16 cellular contexts compared by ENCODE assay signal in genomic region chr22:27115816-27116256, GRCh38.
DNase-seq lines count a peak whose midpoint lies in the region; ATAC-seq and TF ChIP-seq lines count a peak whose summit lies in the region.
"Had no signal": no experiment of that assay in that cellular context is flagged by ENCODE, and none has a peak within 500 bp of the region (broad histone marks: within the 10 kb centered on the region; RNA-seq: fewer than 3 reads in every experiment).

No MANE protein-coding gene starts in this region.

- H3K36me3 Mint-ChIP-seq in HFFc6 (ENCODE audit: low read depth), result peaks cover 9% of the 10 kb centered on the region; the same call in 1 of the 2 replicates
- no peaks in the 10 kb centered on the region for H3K36me3 Mint-ChIP-seq in CD8-positive, alpha-beta T cell

- CTCF ChIA-PET in CD8-positive, alpha-beta T cell (lab: Charles Lee), result no interaction called here

- no peak overlapping the region for H3K4me3 Mint-ChIP-seq in HFFc6
- no peak overlapping the region for H3K4me3 Mint-ChIP-seq in CD8-positive, alpha-beta T cell
- H3K4me3 Mint-ChIP-seq: activated CD4-positive, alpha-beta T cell treated with anti-CD3 and anti-CD28 coated beads, Interleukin-2, amount 10 ng/mL, durations not matched to agents 7 days and 5 days; dendritic cell treated with granulocyte-macrophage colony-stimulating factor and Interleukin-4, amounts not matched to agents 40 ng/mL and 50 ng/mL, for 4 days had no signal

- no peak overlapping the region for H3K4me3 ChIP-seq in CD8-positive, alpha-beta T cell (ENCODE audit: low read depth, low read length)
- H3K4me3 ChIP-seq: heart left ventricle, suprapubic skin had no signal

- H3K9me3 ChIP-seq in CD8-positive, alpha-beta T cell (ENCODE audit: low read length), result no peaks in the 10 kb centered on the region
- H3K9me3 ChIP-seq: suprapubic skin had no signal

- ATAC-seq in foreskin keratinocyte, result peak; percentile 12
- no peak for ATAC-seq in CD8-positive, alpha-beta T cell
- ATAC-seq in GM18519 (IDR thresholded peaks at IDR 0.05; ENCODE audit: low FRiP score, unreplicated experiment), result no peak
- ATAC-seq: heart left ventricle had no signal

- H3K4me1 ChIP-seq in foreskin keratinocyte, result peaks cover 11% of the 10 kb centered on the region
- H3K4me1 ChIP-seq in CD8-positive, alpha-beta T cell (ENCODE audit: insufficient read depth, low read length), result no peaks in the 10 kb centered on the region

- DNase-seq in HFFc6 (peak; percentile 67), foreskin keratinocyte (peak in 1 of 2 donors; percentile 77), renal cortical epithelial cell (ENCODE audit: low read depth) (peak; percentile 76), T-helper 1 cell (no peak), hippocampal formation (lab: John Stamatoyannopoulos, UW) (no peak)
- no peak for DNase-seq in CD8-positive, alpha-beta T cell
- DNase-seq: activated CD4-positive, alpha-beta T cell treated with anti-CD3 and anti-CD28 coated beads, Interleukin-2, amount 10 ng/mL, durations not matched to agents 7 days and 5 days; activated gamma-delta T cell; DMS53; heart left ventricle; midbrain; NCI-H526 had no signal

- peaks cover 45% of the 10 kb centered on the region for H3K4me1 Mint-ChIP-seq in HFFc6 (ENCODE audit: low read depth)
- H3K4me1 Mint-ChIP-seq in CD8-positive, alpha-beta T cell (ENCODE audit: low read depth), result no peaks in the 10 kb centered on the region
- H3K4me1 Mint-ChIP-seq: activated CD4-positive, alpha-beta T cell treated with anti-CD3 and anti-CD28 coated beads, Interleukin-2, amount 10 ng/mL, durations not matched to agents 7 days and 5 days had no signal

- no peaks in the 10 kb centered on the region for H3K36me3 ChIP-seq in CD8-positive, alpha-beta T cell (ENCODE audit: insufficient read depth, low read length)
- H3K36me3 ChIP-seq: heart left ventricle, suprapubic skin had no signal

- H3K27me3 Mint-ChIP-seq in HFFc6 (ENCODE audit: insufficient read depth), result peaks cover 4% of the 10 kb centered on the region
- peaks cover 4% of the 10 kb centered on the region for H3K27me3 Mint-ChIP-seq in CD8-positive, alpha-beta T cell (ENCODE audit: low read depth)
- H3K27me3 Mint-ChIP-seq: activated CD4-positive, alpha-beta T cell treated with anti-CD3 and anti-CD28 coated beads, Interleukin-2, amount 10 ng/mL, durations not matched to agents 7 days and 5 days had no signal

- no peaks in the 10 kb centered on the region for H3K27me3 ChIP-seq in foreskin keratinocyte
- H3K27me3 ChIP-seq in CD8-positive, alpha-beta T cell (ENCODE audit: insufficient read depth, low read length), result no peaks in the 10 kb centered on the region
- H3K27me3 ChIP-seq: suprapubic skin had no signal

- H3K9me3 Mint-ChIP-seq in HFFc6, result peaks cover 8% of the 10 kb centered on the region; the same call in 1 of the 2 replicates
- peaks cover 8% of the 10 kb centered on the region for H3K9me3 Mint-ChIP-seq in CD8-positive, alpha-beta T cell
- H3K9me3 Mint-ChIP-seq: activated CD4-positive, alpha-beta T cell treated with anti-CD3 and anti-CD28 coated beads, Interleukin-2, amount 10 ng/mL, durations not matched to agents 7 days and 5 days had no signal

- peak overlapping the region; percentile 84 for H3K27ac ChIP-seq in VCaP
- no peak overlapping the region for H3K27ac ChIP-seq in foreskin keratinocyte
- no peak overlapping the region for H3K27ac ChIP-seq in CD8-positive, alpha-beta T cell (ENCODE audit: low read depth, low read length)
- H3K27ac ChIP-seq: heart left ventricle, suprapubic skin had no signal

- POLR2A ChIA-PET in CD8-positive, alpha-beta T cell (lab: Charles Lee), result no interaction called here

- intact Hi-C loops in CD8-positive, alpha-beta T cell (cut with DNase I, micrococcal nuclease), result no loop called here

- TF ChIP-seq CTCF in HFFc6 (IDR thresholded peaks at IDR 0.05), result no peak
- TF ChIP-seq CTCF in VCaP (conservative IDR thresholded peaks at IDR 0.05), result no peak
- no peak for TF ChIP-seq CTCF in foreskin keratinocyte (conservative IDR thresholded peaks at IDR 0.05)
- no peak for TF ChIP-seq CTCF in CD8-positive, alpha-beta T cell (IDR thresholded peaks at IDR 0.05)

- no peak overlapping the region; the same call in 1 of the 2 replicates for H3K27ac Mint-ChIP-seq in HFFc6
- H3K27ac Mint-ChIP-seq in CD8-positive, alpha-beta T cell, result no peak overlapping the region
- H3K27ac Mint-ChIP-seq: activated CD4-positive, alpha-beta T cell treated with anti-CD3 and anti-CD28 coated beads, Interleukin-2, amount 10 ng/mL, durations not matched to agents 7 days and 5 days; dendritic cell treated with granulocyte-macrophage colony-stimulating factor and Interleukin-4, amounts not matched to agents 40 ng/mL and 50 ng/mL, for 4 days had no signal

Comparison
In these comparisons a context has a peak if more than half of its experiments do, and no peak if none do; other contexts are left out.
1. DNase-seq: peak in HFFc6 (single experiment) and renal cortical epithelial cell (single experiment); none in CD8-positive, alpha-beta T cell (0 of 7), T-helper 1 cell (0 of 5) and hippocampal formation (0 of 2).